Comparison of ENCODE assay signal across 8 cellular contexts in the genomic region with DNA sequence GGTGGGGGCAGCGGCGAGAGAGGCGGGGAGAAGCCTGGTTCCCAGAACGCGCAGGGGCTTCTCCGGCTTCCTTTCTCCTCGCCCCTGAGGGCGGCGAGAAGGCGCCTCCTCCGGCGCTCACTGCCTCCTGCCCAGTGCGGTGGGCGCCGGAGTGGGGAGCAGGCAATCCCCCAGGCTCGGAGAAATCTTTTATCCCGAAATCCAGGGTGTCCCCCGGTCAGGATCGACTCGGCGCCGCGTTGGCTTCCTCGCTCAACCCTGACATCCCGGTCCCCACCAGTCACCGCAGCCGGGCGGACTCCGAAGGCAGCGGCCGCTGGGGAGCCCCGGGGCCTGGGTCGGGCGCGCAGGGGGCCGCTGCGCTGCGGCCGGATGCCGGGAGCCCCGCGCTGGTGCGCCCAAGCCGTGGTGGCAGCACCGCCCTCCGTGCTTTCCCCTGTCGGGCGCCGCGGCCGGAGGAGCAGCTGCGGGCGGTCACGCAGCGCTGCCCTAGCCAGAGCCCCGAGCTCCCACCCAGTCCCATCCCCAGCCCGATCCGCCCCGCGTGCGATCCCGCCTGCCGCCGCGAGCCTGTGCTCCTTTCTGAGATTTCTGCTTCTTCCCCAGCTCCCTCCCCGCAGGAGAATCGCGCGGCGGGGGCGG. TPM values are rescaled to one million over a fixed set of nuclear protein-coding genes. Genes with fewer than 3 reads are reported as not detected.
DNase-seq lines count a peak whose midpoint lies in the region; ATAC-seq and TF ChIP-seq lines count a peak whose summit lies in the region.

No MANE protein-coding gene starts in this region.

- TF ChIP-seq CTCF in dorsolateral prefrontal cortex (IDR thresholded peaks at IDR 0.05 in 54 of 56, conservative IDR thresholded peaks at IDR 0.05 in 2 of 56; ENCODE audit: low read depth in 1 of 56, partially characterized antibody in 56 of 56), result no peak

- H3K9me3 Mint-ChIP-seq in activated T-helper 2 cell treated with anti-CD3 and anti-CD28 coated beads, Interferon-gamma antibody, Interleukin-2, Interleukin-4, amounts not matched to agents 10 μg/mL and 5 μg/mL and 100 μg/mL, durations not matched to agents 14 hours and 24 hours and 36 hours, result no peaks in the 10 kb centered on the region

- in situ Hi-C loops in HAP-1 (cut with MboI; ENCODE audit: low sequenced_read_pairs), result no loop called here

- H3K9me3 ChIP-seq in HAP-1, result no peaks in the 10 kb centered on the region
- H3K9me3 ChIP-seq in muscle layer of colon (ENCODE audit: low read length), result no peaks in the 10 kb centered on the region

- intact Hi-C loops in dorsolateral prefrontal cortex (cut with DNase I), result loop anchor here (5.0 to 10.0 kb wide), 2 partner anchors 177 to 184 kb away; no protein-coding TSS in a partner anchor
- intact Hi-C loops in activated T-helper 2 cell treated with anti-CD3 and anti-CD28 coated beads, Interferon-gamma antibody, Interleukin-2, Interleukin-4, amounts not matched to agents 10 μg/mL and 5 μg/mL and 100 μg/mL, durations not matched to agents 14 hours and 24 hours and 36 hours (cut with micrococcal nuclease), result loop anchor here (5.0 kb wide), 1 partner anchor 1366 kb away; the partner anchor contains the start of gene WNT5A

- no peak overlapping the region for H3K4me3 Mint-ChIP-seq in activated T-helper 2 cell treated with anti-CD3 and anti-CD28 coated beads, Interferon-gamma antibody, Interleukin-2, Interleukin-4, amounts not matched to agents 10 μg/mL and 5 μg/mL and 100 μg/mL, durations not matched to agents 14 hours and 24 hours and 36 hours (ENCODE audit: low read depth)

- H3K4me1 Mint-ChIP-seq in activated T-helper 2 cell treated with anti-CD3 and anti-CD28 coated beads, Interferon-gamma antibody, Interleukin-2, Interleukin-4, amounts not matched to agents 10 μg/mL and 5 μg/mL and 100 μg/mL, durations not matched to agents 14 hours and 24 hours and 36 hours (ENCODE audit: low read depth), result peaks cover 3% of the 10 kb centered on the region

- H3K27me3 ChIP-seq in HAP-1 (ENCODE audit: low read depth), result peaks cover 9% of the 10 kb centered on the region
- H3K27me3 ChIP-seq in dorsolateral prefrontal cortex, result peaks cover 0 to 53% (median 10%) of the 10 kb centered on the region in 45 donors
- H3K27me3 ChIP-seq in muscle layer of colon (ENCODE audit: control insufficient read depth in 1 of 2, insufficient read depth in 2 of 2, low read length in 2 of 2), result peaks cover 0 to 18% of the 10 kb centered on the region in 2 donors

- no peak overlapping the region for H3K9ac ChIP-seq in muscle layer of colon (ENCODE audit: low read length)

- H3K4me1 ChIP-seq in HAP-1, result no peaks in the 10 kb centered on the region; the same call in 1 of the 2 replicates
- H3K4me1 ChIP-seq in muscle layer of colon (ENCODE audit: insufficient read depth, low read length), result peaks cover 15% of the 10 kb centered on the region

- peak overlapping the region in 53 of 59 donors; percentile 23 to 88 (median 71) for H3K27ac ChIP-seq in dorsolateral prefrontal cortex
- no peak overlapping the region for H3K27ac ChIP-seq in muscle layer of colon (ENCODE audit: low read depth, low read length)

- DNase-seq in AG08396 (ENCODE audit: low spot score) (peak; percentile 25), HAP-1 (ENCODE audit: low spot score in 2 of 2) (peak in 1 of 2 experiments; percentile 56), dorsolateral prefrontal cortex (peak in 1 of 10 donors; percentile 46), NCI-H524 (lab: John Stamatoyannopoulos, UW) (no peak)
- no peak for DNase-seq in activated T-helper 2 cell treated with anti-CD3 and anti-CD28 coated beads, Interferon-gamma antibody, Interleukin-2, Interleukin-4, amounts not matched to agents 10 μg/mL and 5 μg/mL and 100 μg/mL, durations not matched to agents 14 hours and 24 hours and 36 hours (ENCODE audit: low spot score)
- DNase-seq in activated CD4-positive, alpha-beta T cell treated with anti-CD3 and anti-CD28 coated beads for 4 hours, result no peak

- H3K27ac Mint-ChIP-seq in activated T-helper 2 cell treated with anti-CD3 and anti-CD28 coated beads, Interferon-gamma antibody, Interleukin-2, Interleukin-4, amounts not matched to agents 10 μg/mL and 5 μg/mL and 100 μg/mL, durations not matched to agents 14 hours and 24 hours and 36 hours, result no peak overlapping the region

- ATAC-seq in HG02642 (IDR thresholded peaks at IDR 0.05; ENCODE audit: poor library complexity, unreplicated experiment), result no peak

- H3K36me3 Mint-ChIP-seq in activated T-helper 2 cell treated with anti-CD3 and anti-CD28 coated beads, Interferon-gamma antibody, Interleukin-2, Interleukin-4, amounts not matched to agents 10 μg/mL and 5 μg/mL and 100 μg/mL, durations not matched to agents 14 hours and 24 hours and 36 hours (ENCODE audit: low read depth), result no peaks in the 10 kb centered on the region

- peaks cover 43% of the 10 kb centered on the region for H3K27me3 Mint-ChIP-seq in activated T-helper 2 cell treated with anti-CD3 and anti-CD28 coated beads, Interferon-gamma antibody, Interleukin-2, Interleukin-4, amounts not matched to agents 10 μg/mL and 5 μg/mL and 100 μg/mL, durations not matched to agents 14 hours and 24 hours and 36 hours (ENCODE audit: low read depth)

- H3K4me3 ChIP-seq in HAP-1 (peak overlapping the region; percentile 42), dorsolateral prefrontal cortex (peak overlapping the region; percentile 42 to 79 (median 64)), muscle layer of colon (ENCODE audit: low read depth in 1 of 2, low read length in 2 of 2) (peak overlapping the region; percentile 22 to 38)

- H3K36me3 ChIP-seq in HAP-1 (replicated peaks), result no peaks in the 10 kb centered on the region
- no peaks in the 10 kb centered on the region for H3K36me3 ChIP-seq in muscle layer of colon (ENCODE audit: insufficient read depth, low read length)

RNA-seq across cellular contexts. Expression of gene CACNA2D3, which starts 0.8 kb away (rescaled TPM):
- total RNA-seq in dorsolateral prefrontal cortex, result 100 to 1,000 TPM in 6 of 120 experiments, 10 to 100 TPM in 114; 37.4 to 106 (median 75.7) TPM
- total RNA-seq in activated T-helper 2 cell treated with anti-CD3 and anti-CD28 coated beads, Interferon-gamma antibody, Interleukin-2, Interleukin-4, amounts not matched to agents 10 μg/mL and 5 μg/mL and 100 μg/mL, durations not matched to agents 14 hours and 24 hours and 36 hours, result not detected in 2 replicates

Comparison
In these comparisons a context has a peak if more than half of its experiments do, and no peak if none do; other contexts are left out.
1. RNA of gene CACNA2D3, which starts 0.8 kb away (total RNA-seq): 37.4 to 106 TPM in dorsolateral prefrontal cortex; not detected in activated T-helper 2 cell treated with anti-CD3 and anti-CD28 coated beads, Interferon-gamma antibody, Interleukin-2, Interleukin-4, amounts not matched to agents 10 μg/mL and 5 μg/mL and 100 μg/mL, durations not matched to agents 14 hours and 24 hours and 36 hours; every median in the first group is over 10 times any median in the second.
2. Peak in every context shown above with its lines, with median percentiles within 50 percentile points of each other: H3K4me3 ChIP-seq.